Comparison of ENCODE assay signal across 9 cellular contexts in the genomic region with DNA sequence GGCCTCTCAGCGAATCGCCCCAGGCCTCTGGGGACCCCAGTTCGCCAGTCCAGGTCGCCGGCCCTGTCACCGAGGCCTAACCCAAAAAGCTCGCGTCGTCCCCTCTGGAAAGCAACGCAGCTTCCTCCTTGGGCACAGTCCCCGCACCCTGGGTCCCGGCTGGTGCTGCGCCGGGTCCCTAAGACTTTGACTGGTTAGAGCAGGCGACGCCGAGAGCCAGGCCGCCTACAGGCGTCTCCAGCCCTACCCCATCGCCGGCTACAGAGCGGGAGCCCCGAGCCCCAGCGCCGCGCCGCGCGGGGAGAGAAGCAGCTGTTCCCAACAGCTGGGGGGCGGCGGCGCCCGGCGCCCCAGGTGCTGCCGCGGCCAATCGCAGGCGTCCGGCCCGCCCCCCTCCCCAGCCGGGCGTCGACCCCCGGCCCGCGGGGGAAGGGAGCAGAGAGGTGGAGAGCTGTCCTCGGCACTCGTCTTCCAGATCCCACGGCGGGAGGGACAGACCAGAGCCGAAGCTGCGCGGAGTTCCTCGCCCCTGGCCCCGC. TPM values are rescaled to one million over a fixed set of nuclear protein-coding genes. Genes with fewer than 3 reads are reported as not detected.
DNase-seq lines count a peak whose midpoint lies in the region; ATAC-seq and TF ChIP-seq lines count a peak whose summit lies in the region.
"Had no signal": no experiment of that assay in that cellular context is flagged by ENCODE, and none has a peak within 500 bp of the region (broad histone marks: within the 10 kb centered on the region; RNA-seq: fewer than 3 reads in every experiment).

No MANE protein-coding gene starts in this region.

- peaks cover 8% of the 10 kb centered on the region in 2 donors for H3K4me1 Mint-ChIP-seq in effector memory CD8-positive, alpha-beta T cell (ENCODE audit: low read depth in 2 of 2)

- peaks cover 0 to 24% (median 17%) of the 10 kb centered on the region in 4 donors for H3K4me1 ChIP-seq in stomach

- peak overlapping the region in 4 of 5 donors; percentile 45 to 92 (median 73) for H3K27ac ChIP-seq in stomach
- H3K27ac ChIP-seq: 22Rv1 had no signal

- TF ChIP-seq EP300 in stomach (IDR thresholded peaks at IDR 0.05), result no peak

- TF ChIP-seq POLR2A in stomach (IDR thresholded peaks at IDR 0.05), result no peak

- peak overlapping the region; percentile 71 for H3K4me3 ChIP-seq in choroid plexus epithelial cell (ENCODE audit: low read depth, low read length)
- H3K4me3 ChIP-seq in stomach, result peak overlapping the region; percentile 75 to 80 (median 76)

- no peaks in the 10 kb centered on the region for H3K36me3 ChIP-seq in stomach

- peaks cover 0 to 36% (median 22%) of the 10 kb centered on the region in 3 donors for H3K27me3 ChIP-seq in stomach

- TF ChIP-seq CTCF in choroid plexus epithelial cell (conservative IDR thresholded peaks at IDR 0.05; ENCODE audit: low read depth, low read length) (peak; percentile 20), stomach (IDR thresholded peaks at IDR 0.05) (no peak)

- DNase-seq in DMS 273 (lab: John Stamatoyannopoulos, UW; ENCODE audit: unreplicated experiment) (peak; percentile 66), DMS 273 treated with DMSO at 0.1 percent for 48 hours (lab: John Stamatoyannopoulos, UW) (no peak), choroid plexus epithelial cell (ENCODE audit: low read depth) (no peak), left lobe of liver (ENCODE audit: low spot score) (no peak), stomach (peak; percentile 30), DMS79 treated with DMSO at 0.1 percent for 48 hours (lab: John Stamatoyannopoulos, UW) (no peak)
- no peak for DNase-seq in effector memory CD8-positive, alpha-beta T cell

- no peaks in the 10 kb centered on the region for H3K9me3 Mint-ChIP-seq in effector memory CD8-positive, alpha-beta T cell

- H3K27me3 Mint-ChIP-seq in effector memory CD8-positive, alpha-beta T cell, result peaks cover 59 to 76% of the 10 kb centered on the region in 2 donors

- H3K9me3 ChIP-seq in stomach, result no peaks in the 10 kb centered on the region

- no peak overlapping the region for H3K27ac Mint-ChIP-seq in effector memory CD8-positive, alpha-beta T cell

- H3K36me3 Mint-ChIP-seq in effector memory CD8-positive, alpha-beta T cell (ENCODE audit: insufficient read depth), result no peaks in the 10 kb centered on the region

- intact Hi-C loops in stomach (cut with DNase I; ENCODE audit: low total_unique reads), result no loop called here

- ATAC-seq in left lobe of liver (peak; percentile 65), GM21515 (IDR thresholded peaks at IDR 0.05; ENCODE audit: unreplicated experiment) (no peak)
- no peak for ATAC-seq in effector memory CD8-positive, alpha-beta T cell (replicated peaks)

- H3K4me3 Mint-ChIP-seq in effector memory CD8-positive, alpha-beta T cell, result peak overlapping the region in 1 of 2 donors; percentile 23

- 3 to 40% (median 7%) methylated on average over 2 to 55 of the region's 55 CpGs for WGBS in stomach, 5 donors

RNA-seq across cellular contexts. Expression of a gene that starts 0.5 kb away (rescaled TPM):
- total RNA-seq in left lobe of liver, result 0.05 TPM
- total RNA-seq in stomach, result 1 to 10 TPM in 3 of 5 donors, under 1 TPM in 1, not detected in 1; 0.58 to 2.6 (median 1.8) TPM
- 1 to 10 TPM in 1 of 3 donors, under 1 TPM in 2; 0.25 to 1.6 (median 0.92) TPM for polyA plus RNA-seq in stomach

Comparison
In these comparisons a context has a peak if more than half of its experiments do, and no peak if none do; other contexts are left out.
1. DNase-seq: peak in DMS 273 (single experiment) and stomach (single experiment); none in DMS 273 treated with DMSO at 0.1 percent for 48 hours (single experiment), choroid plexus epithelial cell (single experiment), left lobe of liver (single experiment), DMS79 treated with DMSO at 0.1 percent for 48 hours (single experiment) and effector memory CD8-positive, alpha-beta T cell (0 of 3).